Comparison of ENCODE assay signal across 21 cellular contexts in the genomic region with DNA sequence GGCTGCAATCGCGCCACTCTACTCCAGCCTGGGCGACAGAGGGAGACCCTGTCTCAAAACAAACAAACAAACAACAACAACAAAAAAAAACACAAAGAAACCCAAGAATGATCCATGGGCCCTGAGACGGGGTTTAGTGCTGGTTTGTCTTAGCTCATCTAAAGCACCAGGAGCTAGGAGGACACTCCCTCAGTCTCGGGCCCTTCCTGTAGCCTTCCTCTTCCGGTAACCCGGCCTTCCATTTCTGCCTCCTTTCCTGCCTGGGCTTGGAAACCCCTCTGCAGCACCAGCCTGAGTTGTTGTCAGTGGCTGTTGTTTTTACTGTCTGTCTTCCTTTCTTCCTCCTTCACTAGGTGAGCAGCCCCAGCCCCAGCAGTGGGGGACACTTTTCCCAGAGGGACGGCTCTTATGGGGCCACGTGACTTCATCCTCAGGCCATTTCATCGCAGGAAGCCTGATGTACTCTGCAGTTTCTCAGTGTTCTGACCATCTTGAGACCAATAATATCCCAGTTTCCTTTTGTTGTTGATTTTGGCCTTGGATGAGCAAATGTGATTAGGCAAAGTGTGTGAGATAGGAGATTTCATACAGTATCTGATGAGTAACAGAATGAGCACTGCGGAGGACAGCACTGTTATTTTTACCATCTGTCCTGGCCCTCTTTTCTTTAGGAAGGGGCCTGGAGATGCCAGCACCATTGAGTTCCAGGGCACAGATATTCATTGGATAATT.
"Had no signal": no experiment of that assay in that cellular context is flagged by ENCODE, and none has a peak within 500 bp of the region (broad histone marks: within the 10 kb centered on the region; RNA-seq: fewer than 3 reads in every experiment).

No MANE protein-coding gene starts in this region.

- H3K9me3 ChIP-seq: esophagus squamous epithelium, testis had no signal

- H3K4me3 Mint-ChIP-seq: activated T-cell treated with anti-CD3 and anti-CD28 coated beads, Interleukin-2, amount 50 U/mL, for 72 hours; brain; central memory CD8-positive, alpha-beta T cell; nephron; T-helper 1 cell treated with Interleukin-12 subunit alpha and Interleukin-12 subunit beta and Interleukin-4 antibody, amounts not matched to agents 30 μg/mL and 1 μg/mL, for 36 hours had no signal

- H3K27ac Mint-ChIP-seq: activated naive CD4-positive, alpha-beta T cell treated with anti-CD3 and anti-CD28 coated beads, Interleukin-2, amount 50 U/mL, for 72 hours; activated T-cell treated with anti-CD3 and anti-CD28 coated beads, Interleukin-2, amount 50 U/mL, for 72 hours; brain; T-helper 1 cell treated with Interleukin-12 subunit alpha and Interleukin-12 subunit beta and Interleukin-4 antibody, amounts not matched to agents 30 μg/mL and 1 μg/mL, for 36 hours had no signal

- H3K36me3 Mint-ChIP-seq: brain had no signal

- ATAC-seq: activated naive CD4-positive, alpha-beta T cell treated with anti-CD3 and anti-CD28 coated beads, Interleukin-2, amount 50 U/mL, for 72 hours; activated T-cell treated with anti-CD3 and anti-CD28 coated beads, Interleukin-2, amount 50 U/mL, for 72 hours; left lung had no signal

- H3K4me1 Mint-ChIP-seq: brain; central memory CD8-positive, alpha-beta T cell; nephron had no signal

- H3K36me3 ChIP-seq: esophagus squamous epithelium, left lung, upper lobe of left lung, WERI-Rb-1 had no signal

- H3K27ac ChIP-seq: coronary artery, esophagus squamous epithelium, left lung, stomach, testis, upper lobe of left lung, WERI-Rb-1 had no signal

- DNase-seq: activated CD4-positive, alpha-beta T cell treated with anti-CD3 and anti-CD28 coated beads, Interleukin-2, amount 50 U/mL, for 4 hours; activated gamma-delta T cell treated with Interleukin-2 at 50 U/mL for 16 hours; activated T-cell treated with anti-CD3 and anti-CD28 coated beads, Interleukin-2, amount 50 U/mL, for 72 hours; amniotic stem cell; effector CD8-positive, alpha-beta T cell; esophagus squamous epithelium; foreskin melanocyte; head of caudate nucleus; left lung; mammary epithelial cell; midbrain; stomach; testis; upper lobe of left lung; WERI-Rb-1 had no signal

- H3K27me3 ChIP-seq: esophagus squamous epithelium, left lung, stomach, testis, upper lobe of left lung had no signal

- H3K4me1 ChIP-seq: esophagus squamous epithelium, left lung, stomach, testis, upper lobe of left lung had no signal

- H3K4me3 ChIP-seq: coronary artery, esophagus squamous epithelium, left lung, stomach, testis, upper lobe of left lung had no signal

- H3K27me3 Mint-ChIP-seq: brain; central memory CD8-positive, alpha-beta T cell had no signal

- H3K9me3 Mint-ChIP-seq: central memory CD8-positive, alpha-beta T cell had no signal
